ENCODE assay signal across 1 cellular context in the genomic region with DNA sequence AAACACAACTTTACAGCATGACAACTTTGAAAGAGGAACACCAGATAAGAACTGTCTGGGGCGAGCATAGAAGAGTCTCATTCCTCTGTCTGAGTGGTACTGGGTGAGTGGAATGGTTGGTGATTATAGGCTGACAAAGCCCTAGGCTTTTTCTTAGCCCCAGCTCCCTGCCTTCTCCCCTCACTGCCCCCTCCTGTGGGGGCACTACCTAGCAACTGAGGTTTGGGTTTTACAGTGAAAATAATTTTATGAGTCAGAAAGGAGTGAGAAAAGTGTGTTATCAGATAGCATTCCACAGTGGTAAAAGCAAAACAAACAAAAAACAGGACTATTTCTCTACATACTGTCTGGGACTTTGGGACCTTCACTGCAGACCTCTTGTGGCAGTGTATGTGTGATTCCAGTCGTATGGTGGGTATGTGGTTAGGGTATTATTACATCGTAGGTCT.
TF ChIP-seq lines count a peak whose summit lies in the region.

No MANE protein-coding gene starts in this region.

TF ChIP-seq in A549, 52 proteins besides CTCF, POLR2A, EP300 and RAD21 (continued from another document):
- TF ChIP-seq TFCP2L1 (CRISPR knock-in tag; IDR thresholded peaks at IDR 0.05) (no peak), RARB (CRISPR knock-in tag; IDR thresholded peaks at IDR 0.05) (no peak), FOSL2 (IDR thresholded peaks at IDR 0.05) (no peak), FOSL2 (CRISPR knock-in tag; IDR thresholded peaks at IDR 0.05) (no peak), MAZ (IDR thresholded peaks at IDR 0.05; ENCODE audit: borderline replicate concordance, low read depth, low read length) (no peak), ELK1 (IDR thresholded peaks at IDR 0.05; ENCODE audit: low read depth, low read length) (no peak), ZC3H11A (IDR thresholded peaks at IDR 0.05) (no peak), ESRRA (IDR thresholded peaks at IDR 0.05; ENCODE audit: borderline replicate concordance, low read length) (no peak), MAX (IDR thresholded peaks at IDR 0.05) (no peak), ZFP36 (IDR thresholded peaks at IDR 0.05; ENCODE audit: borderline replicate concordance, partially characterized antibody) (no peak), NR3C1 (IDR thresholded peaks at IDR 0.05) (no peak), ZNF302 (CRISPR knock-in tag; IDR thresholded peaks at IDR 0.05) (no peak), EHF (CRISPR knock-in tag; IDR thresholded peaks at IDR 0.05) (no peak), RCOR1 (IDR thresholded peaks at IDR 0.05; ENCODE audit: low read depth, low read length) (no peak), CHD4 (IDR thresholded peaks at IDR 0.05; ENCODE audit: borderline replicate concordance) (no peak), E2F6 (IDR thresholded peaks at IDR 0.05; ENCODE audit: borderline replicate concordance, low read depth) (no peak), POLR2AphosphoS2 (conservative IDR thresholded peaks at IDR 0.05; ENCODE audit: low read length) (no peak)
- TF ChIP-seq, protein P1, sequence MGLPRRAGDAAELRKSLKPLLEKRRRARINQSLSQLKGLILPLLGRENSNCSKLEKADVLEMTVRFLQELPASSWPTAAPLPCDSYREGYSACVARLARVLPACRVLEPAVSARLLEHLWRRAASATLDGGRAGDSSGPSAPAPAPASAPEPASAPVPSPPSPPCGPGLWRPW (IDR thresholded peaks at IDR 0.05), result no peak
- TF ChIP-seq, protein P2, sequence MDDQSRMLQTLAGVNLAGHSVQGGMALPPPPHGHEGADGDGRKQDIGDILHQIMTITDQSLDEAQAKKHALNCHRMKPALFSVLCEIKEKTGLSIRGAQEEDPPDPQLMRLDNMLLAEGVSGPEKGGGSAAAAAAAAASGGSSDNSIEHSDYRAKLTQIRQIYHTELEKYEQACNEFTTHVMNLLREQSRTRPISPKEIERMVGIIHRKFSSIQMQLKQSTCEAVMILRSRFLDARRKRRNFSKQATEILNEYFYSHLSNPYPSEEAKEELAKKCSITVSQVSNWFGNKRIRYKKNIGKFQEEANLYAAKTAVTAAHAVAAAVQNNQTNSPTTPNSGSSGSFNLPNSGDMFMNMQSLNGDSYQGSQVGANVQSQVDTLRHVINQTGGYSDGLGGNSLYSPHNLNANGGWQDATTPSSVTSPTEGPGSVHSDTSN (IDR thresholded peaks at IDR 0.05), result no peak
